Comparison of ENCODE assay signal across 14 cellular contexts in the genomic region with DNA sequence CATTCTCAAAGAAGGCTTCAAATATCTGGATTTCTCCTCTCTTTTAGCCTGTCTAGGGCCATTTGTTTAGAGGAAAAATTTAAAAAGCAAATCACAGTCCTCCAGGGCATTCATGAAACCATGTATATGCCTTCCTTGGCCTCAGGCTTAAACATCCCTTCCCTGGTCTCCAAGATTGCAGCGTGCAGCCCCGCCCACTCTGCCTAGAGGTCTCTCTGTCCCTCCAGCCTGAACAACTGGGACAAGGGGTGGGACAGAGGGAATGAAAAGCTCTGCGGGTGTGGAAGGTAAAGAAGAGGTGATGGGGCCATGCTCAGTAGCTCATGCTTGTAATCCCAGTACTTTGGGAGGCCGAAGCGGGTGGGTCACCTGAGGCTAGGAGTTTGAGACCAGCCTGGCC. TPM values are rescaled to one million over a fixed set of nuclear protein-coding genes. Genes with fewer than 3 reads are reported as not detected.
DNase-seq lines count a peak whose midpoint lies in the region; ATAC-seq and TF ChIP-seq lines count a peak whose summit lies in the region.
"Had no signal": no experiment of that assay in that cellular context is flagged by ENCODE, and none has a peak within 500 bp of the region (broad histone marks: within the 10 kb centered on the region; RNA-seq: fewer than 3 reads in every experiment).

No MANE protein-coding gene starts in this region.

- H3K36me3 Mint-ChIP-seq in neural progenitor cell, result no peaks in the 10 kb centered on the region
- H3K36me3 Mint-ChIP-seq: CD14-positive monocyte; CD8-positive, alpha-beta memory T cell had no signal

- no peaks in the 10 kb centered on the region for H3K9me3 Mint-ChIP-seq in neural progenitor cell
- H3K9me3 Mint-ChIP-seq: CD8-positive, alpha-beta memory T cell had no signal

- peaks cover 10% of the 10 kb centered on the region for H3K4me1 Mint-ChIP-seq in neural progenitor cell
- H3K4me1 Mint-ChIP-seq: CD8-positive, alpha-beta memory T cell had no signal

- H2AFZ ChIP-seq in neural progenitor cell (replicated peaks), result no peak overlapping the region

- peaks cover 5% of the 10 kb centered on the region for H3K27me3 Mint-ChIP-seq in neural progenitor cell (ENCODE audit: insufficient read depth, low read depth)

- WGBS in transverse colon (ENCODE audit: low coverage in 1 of 2), 2 donors, result 76 to 82% methylated on average over 3 to 5 of the region's 5 CpGs

- H3K36me3 ChIP-seq in neural progenitor cell, result no peaks in the 10 kb centered on the region
- H3K36me3 ChIP-seq in transverse colon, result no peaks in the 10 kb centered on the region
- H3K36me3 ChIP-seq: HAP-1 had no signal

- no peaks in the 10 kb centered on the region for H3F3A ChIP-seq in neural progenitor cell (ENCODE audit: low read depth)

- H3K27me3 ChIP-seq in neural progenitor cell (no peaks in the 10 kb centered on the region), transverse colon (no peaks in the 10 kb centered on the region)

- ATAC-seq in HG03196 (IDR thresholded peaks at IDR 0.05; ENCODE audit: unreplicated experiment), result no peak
- no peak for ATAC-seq in GM21390 (IDR thresholded peaks at IDR 0.05; ENCODE audit: unreplicated experiment)
- ATAC-seq: GM12878 had no signal

- H3K27ac Mint-ChIP-seq in neural progenitor cell, result peak overlapping the region; percentile 46
- H3K27ac Mint-ChIP-seq: CD14-positive monocyte; CD8-positive, alpha-beta memory T cell had no signal

- no peaks in the 10 kb centered on the region for H3K9me3 ChIP-seq in neural progenitor cell (ENCODE audit: low read depth)
- H3K9me3 ChIP-seq in transverse colon, result no peaks in the 10 kb centered on the region
- H3K9me3 ChIP-seq: Caco-2, HAP-1 had no signal

- TF ChIP-seq POLR2A in transverse colon (IDR thresholded peaks at IDR 0.05), result no peak

- H3K27ac ChIP-seq in neural progenitor cell, result no peak overlapping the region
- H3K27ac ChIP-seq in transverse colon, result no peak overlapping the region
- H3K27ac ChIP-seq: 22Rv1 had no signal

- TF ChIP-seq CTCF in neural progenitor cell (IDR thresholded peaks at IDR 0.05) (no peak), transverse colon (IDR thresholded peaks at IDR 0.05) (no peak)

- H3K4me1 ChIP-seq in neural progenitor cell, result peaks cover 11% of the 10 kb centered on the region
- H3K4me1 ChIP-seq in transverse colon, result peaks cover 0 to 41% (median 24%) of the 10 kb centered on the region in 4 donors
- H3K4me1 ChIP-seq: HAP-1 had no signal

- in situ Hi-C loops in transverse colon (cut with MboI; ENCODE audit: low pct_ligation_motif_present in 1 of 4, low pct_unique_long_range_greater_than_20kb in 1 of 4, low sequenced_read_pairs in 3 of 4), result no loop called here

- no peaks in the 10 kb centered on the region for H4K20me1 ChIP-seq in neural progenitor cell (ENCODE audit: low read depth)

- H3K4me3 ChIP-seq in neural progenitor cell (no peak overlapping the region), transverse colon (no peak overlapping the region)
- H3K4me3 ChIP-seq: GM12878, HAP-1 had no signal

- DNase-seq in NCI-H146 (lab: John Stamatoyannopoulos, UW) (peak; percentile 14), NCI-H146 treated with DMSO at 0.1 percent for 48 hours (lab: John Stamatoyannopoulos, UW; ENCODE audit: unreplicated experiment) (no peak), iPS-NIHi7 (ENCODE audit: extremely low spot score) (peak; percentile 10), neural progenitor cell (ENCODE audit: low spot score) (peak; percentile 28), transverse colon (peak; percentile 55), RKO (ENCODE audit: low spot score) (no peak)
- DNase-seq: CD8-positive, alpha-beta memory T cell had no signal

- TF ChIP-seq EP300 in transverse colon (IDR thresholded peaks at IDR 0.05; ENCODE audit: low read depth), result no peak

- H3K4me2 ChIP-seq in neural progenitor cell, result no peak overlapping the region

- H3K4me3 Mint-ChIP-seq in neural progenitor cell, result no peak overlapping the region
- H3K4me3 Mint-ChIP-seq: CD14-positive monocyte; CD8-positive, alpha-beta memory T cell had no signal

- no peaks in the 10 kb centered on the region for H3K79me2 ChIP-seq in neural progenitor cell (ENCODE audit: low read depth)

- no peak overlapping the region for H3K9ac ChIP-seq in neural progenitor cell

- intact Hi-C loops in transverse colon (cut with DNase I; ENCODE audit: low total_unique reads), result no loop called here

RNA-seq across cellular contexts. Expression of gene CBFA2T2, which starts 9.8 kb away (rescaled TPM):
- total RNA-seq in neural progenitor cell (ENCODE audit: low replicate concordance) (11.9 and 26.4 TPM in 2 replicates), transverse colon (10 to 100 TPM; 35.8 to 62.3 (median 46.6) TPM)

RNA-seq across cellular contexts. Expression of gene SNTA1, which starts 36.5 kb away (rescaled TPM):
- total RNA-seq in neural progenitor cell (ENCODE audit: low replicate concordance), result 6.3 and 10.6 TPM in 2 replicates
- total RNA-seq in transverse colon, result 10 to 100 TPM; 10.3 to 21.7 (median 14.5) TPM

Comparison
In these comparisons a context has a peak if more than half of its experiments do, and no peak if none do; other contexts are left out.
1. DNase-seq: peak in NCI-H146 (single experiment), iPS-NIHi7 (single experiment), neural progenitor cell (single experiment) and transverse colon (single experiment); none in NCI-H146 treated with DMSO at 0.1 percent for 48 hours (single experiment) and RKO (single experiment).